ENCODE assay signal across 9 cellular contexts in the genomic region with DNA sequence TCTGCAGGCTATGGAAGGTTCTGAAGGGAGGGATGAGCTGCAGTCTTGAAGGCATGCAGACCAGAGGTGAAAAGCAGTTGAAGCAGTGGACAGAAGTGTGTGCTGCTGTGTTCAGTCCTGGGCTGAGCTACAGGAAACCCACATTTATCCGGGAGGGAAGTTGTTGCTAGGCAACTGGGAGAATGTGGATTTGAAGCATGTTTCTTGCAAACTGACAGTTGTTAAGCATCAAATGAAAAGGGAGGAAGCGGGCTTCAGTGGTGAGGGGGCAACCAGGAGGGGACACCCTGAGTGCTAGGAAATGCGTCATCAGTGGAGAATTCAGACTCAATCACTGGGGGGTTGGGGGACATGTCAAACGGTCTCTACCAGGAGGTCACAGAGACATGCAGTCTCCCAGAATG. TPM values are rescaled to one million over a fixed set of nuclear protein-coding genes. Genes with fewer than 3 reads are reported as not detected.
DNase-seq lines count a peak whose midpoint lies in the region; ATAC-seq, FAIRE-seq and TF ChIP-seq lines count a peak whose summit lies in the region.
"Had no signal": no experiment of that assay in that cellular context is flagged by ENCODE, and none has a peak within 500 bp of the region (broad histone marks: within the 10 kb centered on the region; RNA-seq: fewer than 3 reads in every experiment).

No MANE protein-coding gene starts in this region.

- H3K36me3 ChIP-seq in endothelial cell of umbilical vein (ENCODE audit: control insufficient read depth in 2 of 2, extremely low read depth in 1 of 2, insufficient read depth in 2 of 2, low read length in 2 of 2): no peaks in the 10 kb centered on the region
- H3K36me3 ChIP-seq: pancreas had no signal

- H3K4me2 ChIP-seq in endothelial cell of umbilical vein (ENCODE audit: insufficient read depth, low read length): peak overlapping the region; percentile 59

- H3K27me3 Mint-ChIP-seq in osteocyte (ENCODE audit: unreplicated experiment) (no peaks in the 10 kb centered on the region), T-helper 17 cell (peaks cover 45% of the 10 kb centered on the region)

- H3K4me1 Mint-ChIP-seq in osteocyte (ENCODE audit: unreplicated experiment) (peaks cover 65% of the 10 kb centered on the region), T-helper 17 cell (peaks cover 13% of the 10 kb centered on the region)

- H3K4me1 ChIP-seq in endothelial cell of umbilical vein (ENCODE audit: control insufficient read depth, extremely low read depth, insufficient read depth, low read length): peaks cover 56% of the 10 kb centered on the region
- H3K4me1 ChIP-seq: pancreas had no signal

- H3K9ac ChIP-seq in endothelial cell of umbilical vein (replicated peaks; ENCODE audit: extremely low read depth, insufficient read depth, low read length): peak overlapping the region; percentile 74

- no peaks in the 10 kb centered on the region for H3K79me2 ChIP-seq in endothelial cell of umbilical vein (ENCODE audit: control insufficient read depth, insufficient read depth, low read length)

- intact Hi-C loops in endothelial cell of umbilical vein (cut with micrococcal nuclease): loop anchor here (1.0 kb wide), 4 partner anchors 24 to 68 kb away; no protein-coding TSS in a partner anchor

- no peak for ATAC-seq in T-helper 17 cell
- ATAC-seq in GM21717 (IDR thresholded peaks at IDR 0.05; ENCODE audit: unreplicated experiment): no peak

- no TSS peak for BruUV-seq in endothelial cell of umbilical vein (replicated peaks; lab: Mats Ljungman, UMichigan)

- H3K4me3 Mint-ChIP-seq in osteocyte (ENCODE audit: unreplicated experiment): no peak overlapping the region
- no peak overlapping the region for H3K4me3 Mint-ChIP-seq in T-helper 17 cell

- H4K20me1 ChIP-seq in endothelial cell of umbilical vein (replicated peaks; ENCODE audit: control insufficient read depth, extremely low read depth, insufficient read depth, low read length): no peaks in the 10 kb centered on the region

- H3K9me1 ChIP-seq in endothelial cell of umbilical vein (replicated peaks; ENCODE audit: control insufficient read depth, extremely low read depth, insufficient read depth, low read length): no peaks in the 10 kb centered on the region

- no peak overlapping the region for H3K4me3 ChIP-seq in endothelial cell of umbilical vein (replicated peaks in 1 of 3; ENCODE audit: insufficient read depth in 1 of 3, low read depth in 1 of 3, low read length in 3 of 3)
- H3K4me3 ChIP-seq: pancreas had no signal

- H3K36me3 Mint-ChIP-seq in osteocyte (ENCODE audit: unreplicated experiment) (no peaks in the 10 kb centered on the region), T-helper 17 cell (ENCODE audit: low read depth) (peaks cover 2% of the 10 kb centered on the region)

- no peaks in the 10 kb centered on the region for H3K9me3 Mint-ChIP-seq in osteocyte (ENCODE audit: unreplicated experiment)

- dilution Hi-C loops in endothelial cell of umbilical vein (cut with MboI; ENCODE audit: extremely low pct_ligation_motif_present, low sequenced_read_pairs): no loop called here

- H3K27ac Mint-ChIP-seq in osteocyte (ENCODE audit: unreplicated experiment): peak overlapping the region; percentile 97
- H3K27ac Mint-ChIP-seq in T-helper 17 cell: no peak overlapping the region

- peak; percentile 99 for FAIRE-seq in endothelial cell of umbilical vein (lab: Jason Lieb, UNC)
- FAIRE-seq: endometrium, pancreas had no signal

- peak; percentile 43 for TF ChIP-seq POLR2A in endothelial cell of umbilical vein (IDR thresholded peaks at IDR 0.05; ENCODE audit: low read depth, low read length)

- peak; percentile 99 for DNase-seq in GDM1 (lab: John Stamatoyannopoulos, UW)
- peak; percentile 42 for DNase-seq in RPMI7951 (ENCODE audit: low read depth)
- peak; percentile 99 for DNase-seq in endothelial cell of umbilical vein (ENCODE audit: low read depth, low spot score)
- no peak for DNase-seq in osteocyte (ENCODE audit: extremely low spot score, unreplicated experiment)
- no peak for DNase-seq in T-helper 17 cell
- no peak for DNase-seq in NCI-H146 (lab: John Stamatoyannopoulos, UW)
- DNase-seq: pancreas had no signal

- no peaks in the 10 kb centered on the region for H3K27me3 ChIP-seq in endothelial cell of umbilical vein (ENCODE audit: control insufficient read depth in 2 of 2, insufficient read depth in 2 of 2, low read length in 2 of 2)
- H3K27me3 ChIP-seq: pancreas had no signal

- H3K9me3 ChIP-seq in endothelial cell of umbilical vein (replicated peaks; ENCODE audit: control insufficient read depth, insufficient read depth, low read length) (no peaks in the 10 kb centered on the region), T-helper 17 cell (ENCODE audit: control insufficient read depth, low read length, poor library complexity, severe bottlenecking) (no peaks in the 10 kb centered on the region)
- H3K9me3 ChIP-seq: pancreas had no signal

- H3K27ac ChIP-seq in endothelial cell of umbilical vein (ENCODE audit: insufficient read depth, low read depth, low read length): peak overlapping the region; percentile 91

- CTCF ChIA-PET in endothelial cell of umbilical vein (lab: Charles Lee): interaction anchor here (0.7 to 2.1 kb wide), 12 partner anchors 8 to 243 kb away, joined by 3 to 10 read pairs (median 3); no protein-coding TSS in a partner anchor

- H2AFZ ChIP-seq in endothelial cell of umbilical vein (ENCODE audit: low read depth, low read length): no peak overlapping the region

- POLR2A ChIA-PET in endothelial cell of umbilical vein (lab: Charles Lee): interaction anchor here (0.6 to 2.2 kb wide), 3 partner anchors 23 to 50 kb away, joined by 3 to 10 read pairs (median 5); no protein-coding TSS in a partner anchor

- TF ChIP-seq CTCF in endothelial cell of umbilical vein (IDR thresholded peaks at IDR 0.05; ENCODE audit: extremely low read depth in 1 of 2, insufficient read depth in 1 of 2, low read depth in 1 of 2, low read length in 2 of 2) (no peak), osteocyte (IDR thresholded peaks at IDR 0.05) (no peak)

TF ChIP-seq in endothelial cell of umbilical vein, 7 proteins besides CTCF, POLR2A, EP300 and RAD21:
- TF ChIP-seq JUN (IDR thresholded peaks at IDR 0.05; ENCODE audit: borderline replicate concordance, insufficient read depth, insufficient read length, low read depth): peak; percentile 94
- peak; percentile 20 for TF ChIP-seq GATA2 (IDR thresholded peaks at IDR 0.05; ENCODE audit: insufficient read depth, insufficient read length, low read depth, low read length)
- no peak for TF ChIP-seq MAX (IDR thresholded peaks at IDR 0.05; ENCODE audit: insufficient read depth, insufficient read length)
- peak; percentile 94 for TF ChIP-seq POLR2AphosphoS5 (IDR thresholded peaks at IDR 0.05; ENCODE audit: insufficient read depth, low read depth, low read length)
- peak; percentile 50 for TF ChIP-seq MYC (IDR thresholded peaks at IDR 0.05; ENCODE audit: low read depth, low read length)
- peak; percentile 57 for TF ChIP-seq FOS (IDR thresholded peaks at IDR 0.05; ENCODE audit: borderline replicate concordance, insufficient read depth, low read length)
- no peak for TF ChIP-seq EZH2 (IDR thresholded peaks at IDR 0.05; ENCODE audit: borderline replicate concordance, low read depth, low read length, severe bottlenecking)
TF ChIP-seq in endothelial cell of umbilical vein: peak in this region for 5.

RNA-seq across cellular contexts. Expression of gene ABCA4, which starts 28.7 kb away (rescaled TPM):
- total RNA-seq in RPMI7951 (2014; rRNA removed; shearing (Covaris generic)): 0.10 and 0.12 TPM in 2 replicates
- total RNA-seq in endothelial cell of umbilical vein: 4.9 and 5.0 TPM in 2 replicates
- polyA plus RNA-seq in endothelial cell of umbilical vein: 2.3 and 2.5 TPM in 2 replicates
- polyA plus RNA-seq in endothelial cell of umbilical vein (2011; cell fraction: cytosol; rRNA removed): 1.1 TPM in 2 replicates
- polyA plus RNA-seq in endothelial cell of umbilical vein (2011; cell fraction: nucleus; rRNA removed): 8.9 and 12.1 TPM in 2 replicates
- 2.0 and 5.2 TPM in 2 replicates for polyA plus RNA-seq in endothelial cell of umbilical vein (2012)
- 3.4 and 5.3 TPM in 2 replicates for polyA minus RNA-seq in endothelial cell of umbilical vein
- polyA minus RNA-seq in endothelial cell of umbilical vein (2011; cell fraction: cytosol; rRNA and poly(A)+ RNA removed): 3.3 TPM
- 9.0 and 9.1 TPM in 2 replicates for polyA minus RNA-seq in endothelial cell of umbilical vein (2011; cell fraction: nucleus; rRNA and poly(A)+ RNA removed)
- total RNA-seq in osteocyte: 6.0 and 6.6 TPM in 2 replicates
- total RNA-seq in T-helper 17 cell: not detected

Comparison
In these comparisons a context has a peak if more than half of its experiments do, and no peak if none do; other contexts are left out.
1. DNase-seq: peak in GDM1 (single experiment), RPMI7951 (single experiment) and endothelial cell of umbilical vein (single experiment); none in osteocyte (single experiment), T-helper 17 cell (0 of 3) and NCI-H146 (single experiment).